Comparison of ENCODE assay signal across 13 cellular contexts in the genomic region with DNA sequence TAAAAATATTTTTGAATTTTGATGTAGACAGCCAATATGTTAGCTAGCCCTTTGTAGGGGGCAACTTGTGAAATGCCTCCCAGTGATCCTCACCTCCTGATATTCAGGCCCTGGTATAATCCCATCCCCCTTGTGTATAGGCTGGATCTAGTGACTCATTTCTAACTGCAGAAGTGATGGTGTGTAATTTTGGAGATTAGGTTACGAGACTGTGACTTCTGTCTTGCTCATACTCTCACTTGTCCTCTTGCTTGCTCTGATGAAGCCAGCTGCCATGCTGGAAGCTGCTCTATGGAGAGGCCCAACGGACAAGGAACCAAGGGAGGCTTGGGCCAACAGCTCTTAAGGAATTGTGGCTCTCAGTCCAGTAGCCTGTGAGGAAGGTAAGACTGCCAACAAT.
A peak's percentile ranks its signal among the peaks of the same experiment; 100 is the strongest.
DNase-seq lines count a peak whose midpoint lies in the region; ATAC-seq and TF ChIP-seq lines count a peak whose summit lies in the region.
"Had no signal": no experiment of that assay in that cellular context is flagged by ENCODE, and none has a peak within 500 bp of the region (broad histone marks: within the 10 kb centered on the region; RNA-seq: fewer than 3 reads in every experiment).

No MANE protein-coding gene starts in this region.

- no peak overlapping the region for H2BK120ac ChIP-seq in IMR-90 (ENCODE audit: low read depth, low read length)

- H3K4me1 ChIP-seq in IMR-90 (ENCODE audit: control insufficient read depth, insufficient read depth, low read length): peaks cover 3% of the 10 kb centered on the region

- H3K14ac ChIP-seq in IMR-90 (replicated peaks; ENCODE audit: low read depth, low read length): no peak overlapping the region

- TF ChIP-seq CTCF in IMR-90 (conservative IDR thresholded peaks at IDR 0.05; ENCODE audit: low read depth, low read length): no peak
- TF ChIP-seq CTCF in astrocyte of the spinal cord (IDR thresholded peaks at IDR 0.05; ENCODE audit: low read depth, low read length): no peak

- no peak overlapping the region; the same call in 1 of the 2 replicates for H3K4me2 ChIP-seq in IMR-90 (ENCODE audit: low read depth, low read length)

- CTCF ChIA-PET in IMR-90 (lab: Yijun Ruan, JAX): interaction anchor here (0.7 kb wide), 1 partner anchor 357 kb away, joined by 3 read pairs; no protein-coding TSS in a partner anchor

- no peaks in the 10 kb centered on the region for H3K79me1 ChIP-seq in IMR-90 (ENCODE audit: low read depth in 1 of 2, low read length in 2 of 2)

- no peak overlapping the region for H2BK20ac ChIP-seq in IMR-90 (ENCODE audit: low read depth, low read length)

- H4K20me1 ChIP-seq in IMR-90 (ENCODE audit: insufficient read depth, low read length): no peaks in the 10 kb centered on the region

- intact Hi-C loops in IMR-90 (cut with micrococcal nuclease): no loop called here

- no peak overlapping the region for H2BK15ac ChIP-seq in IMR-90 (ENCODE audit: low read depth, low read length)

- no peak overlapping the region for H3K4me3 ChIP-seq in IMR-90 (ENCODE audit: insufficient read depth, low read depth, low read length)
- no peak overlapping the region for H3K4me3 ChIP-seq in astrocyte of the spinal cord (ENCODE audit: low read depth, low read length)

- in situ Hi-C loops in IMR-90 (cut with MboI; ENCODE audit: low sequenced_read_pairs) (loop anchor here (10.0 to 25.0 kb wide), 2 partner anchors 952 to 1779 kb away; no protein-coding TSS in a partner anchor), astrocyte of the spinal cord (cut with HindIII; ENCODE audit: low sequenced_read_pairs) (no loop called here)

- H4K8ac ChIP-seq in IMR-90 (ENCODE audit: low read depth in 2 of 2, low read length in 2 of 2): no peak overlapping the region

- no peak overlapping the region for H3K4ac ChIP-seq in IMR-90 (ENCODE audit: low read depth, low read length)

- ATAC-seq in IMR-90 (ENCODE audit: low read depth): peak; percentile 70
- ATAC-seq in HG02938 (IDR thresholded peaks at IDR 0.05; ENCODE audit: unreplicated experiment): no peak
- no peak for ATAC-seq in GM18520 (IDR thresholded peaks at IDR 0.05; ENCODE audit: unreplicated experiment)
- ATAC-seq: naive thymus-derived CD4-positive, alpha-beta T cell had no signal

- H3K18ac ChIP-seq in IMR-90 (ENCODE audit: low read depth, low read length): peak overlapping the region; percentile 54; the same call in 1 of the 2 replicates

- DNase-seq in EL: peak; percentile 13
- peak; percentile 63 for DNase-seq in IMR-90
- peak; percentile 22 for DNase-seq in astrocyte of the spinal cord (ENCODE audit: low read depth, low spot score)
- peak; percentile 36 for DNase-seq in myocyte (ENCODE audit: low read depth)
- DNase-seq in activated CD8-positive, alpha-beta memory T cell treated with anti-CD3 and anti-CD28 coated beads, Interleukin-2, amount 50 U/mL, for 48 hours: no peak
- DNase-seq: activated gamma-delta T cell treated with Interleukin-2 at 50 U/mL for 16 hours; CD4-positive, alpha-beta T cell; cerebellar nuclear complex; hippocampal formation; naive thymus-derived CD4-positive, alpha-beta T cell; NCI-H1417 treated with DMSO at 0.1 percent for 48 hours had no signal

- dilution Hi-C loops in IMR-90 (cut with HindIII; ENCODE audit: low sequenced_read_pairs, unreplicated experiment): no loop called here

- no peak overlapping the region for H4K5ac ChIP-seq in IMR-90 (ENCODE audit: low read depth, low read length)

- no CpG with 5 or more reads among the region's 2 CpGs for WGBS in IMR-90 (ENCODE audit: extremely low coverage in 2 of 2, insufficient read length in 1 of 2), 2 experiments

- no peak overlapping the region for H3K9ac ChIP-seq in IMR-90 (ENCODE audit: low read depth, low read length)

- no peaks in the 10 kb centered on the region for H3K9me3 ChIP-seq in IMR-90 (ENCODE audit: control insufficient read depth, insufficient read depth, low read length)

- no peak overlapping the region for H4K91ac ChIP-seq in IMR-90 (ENCODE audit: insufficient read depth, low read depth, low read length)

- TF ChIP-seq RAD21 in IMR-90 (IDR thresholded peaks at IDR 0.05; ENCODE audit: low read length): no peak

- no peak overlapping the region for H2AK5ac ChIP-seq in IMR-90 (ENCODE audit: low read depth, low read length)

- no peaks in the 10 kb centered on the region; the same call in 1 of the 2 replicates for H3K27me3 ChIP-seq in IMR-90 (ENCODE audit: control insufficient read depth, insufficient read depth, low read length)

- POLR2A ChIA-PET in IMR-90 (lab: Charles Lee; ENCODE audit: unreplicated experiment): no interaction called here

- no TSS peak for BruUV-seq in IMR-90 (replicated peaks; lab: Mats Ljungman, UMichigan)

- no peak overlapping the region for H2AFZ ChIP-seq in IMR-90 (replicated peaks; ENCODE audit: low read length, poor library complexity)

- peaks cover 4% of the 10 kb centered on the region; the same call in 1 of the 2 replicates for H3K9me1 ChIP-seq in IMR-90 (ENCODE audit: insufficient read depth, low read length)

- H2AK9ac ChIP-seq in IMR-90 (replicated peaks; ENCODE audit: low read depth, low read length, poor library complexity): no peak overlapping the region

- H3K27ac ChIP-seq in IMR-90 (ENCODE audit: insufficient read depth, low read length): no peak overlapping the region

- H3K36me3 ChIP-seq in IMR-90 (ENCODE audit: control insufficient read depth, insufficient read depth, low read length): no peaks in the 10 kb centered on the region

- no peak overlapping the region for H2BK5ac ChIP-seq in IMR-90 (ENCODE audit: low read depth, low read length, poor library complexity, severe bottlenecking)

- TF ChIP-seq POLR2A in IMR-90 (IDR thresholded peaks at IDR 0.05; ENCODE audit: low read depth, low read length): no peak

- H3K23ac ChIP-seq in IMR-90 (ENCODE audit: low read depth, low read length): no peak overlapping the region

- H3K56ac ChIP-seq in IMR-90 (ENCODE audit: extremely low read depth, insufficient read depth, low read length): no peak overlapping the region

TF ChIP-seq in IMR-90, 13 proteins besides CTCF, POLR2A, EP300 and RAD21:
- no peak for TF ChIP-seq CHD1 (IDR thresholded peaks at IDR 0.05; ENCODE audit: low read depth, low read length)
- TF ChIP-seq SMC3 (IDR thresholded peaks at IDR 0.05; ENCODE audit: low read depth, low read length): no peak
- TF ChIP-seq RFX5 (IDR thresholded peaks at IDR 0.05; ENCODE audit: low read depth, low read length): no peak
- no peak for TF ChIP-seq CEBPB (IDR thresholded peaks at IDR 0.05; ENCODE audit: low read depth, low read length)
- TF ChIP-seq MAFK (IDR thresholded peaks at IDR 0.05; ENCODE audit: low read depth, low read length): no peak
- TF ChIP-seq FOS (IDR thresholded peaks at IDR 0.05; ENCODE audit: low read depth, low read length): no peak
- TF ChIP-seq RCOR1 (IDR thresholded peaks at IDR 0.05; ENCODE audit: insufficient replicate concordance, low read length): no peak
